Comparison of ENCODE assay signal across 9 cellular contexts in genomic region chr13:96449920-96450319, GRCh38.
"Had no signal": no experiment of that assay in that cellular context is flagged by ENCODE, and none has a peak within 500 bp of the region (broad histone marks: within the 10 kb centered on the region; RNA-seq: fewer than 3 reads in every experiment).

No MANE protein-coding gene starts in this region.

- H3K36me3 ChIP-seq: HAP-1 had no signal

- H3K9me3 ChIP-seq: HAP-1 had no signal

- H3K27ac ChIP-seq: GM23248 had no signal

- DNase-seq: GM23248, GOT3, H7, H9, HCEC 1CT, HFFc6 had no signal

- H3K4me3 ChIP-seq: GM23248, GM23338, HAP-1 had no signal

- ATAC-seq: GM23338, HCT116 had no signal

- H3K9ac ChIP-seq: GM23248 had no signal
